In genomic region chr11:129364143-129364654, GRCh38 we compare ENCODE assay signal across 8 cellular contexts. TPM values are rescaled to one million over a fixed set of nuclear protein-coding genes. Genes with fewer than 3 reads are reported as not detected.
DNase-seq lines count a peak whose midpoint lies in the region; ATAC-seq and TF ChIP-seq lines count a peak whose summit lies in the region.

No MANE protein-coding gene starts in this region.

- ATAC-seq in DND-41 (ENCODE audit: insufficient read depth, low read depth): peak; percentile 85
- ATAC-seq in GM21576 (IDR thresholded peaks at IDR 0.05; ENCODE audit: unreplicated experiment): peak; percentile 100
- ATAC-seq in IMR-90 (ENCODE audit: low read depth): peak; percentile 100

- no peak overlapping the region for H2BK15ac ChIP-seq in IMR-90 (ENCODE audit: low read depth, low read length)
- H2BK15ac ChIP-seq in neuronal stem cell (ENCODE audit: low read length): no peak overlapping the region

- H3K4ac ChIP-seq in IMR-90 (ENCODE audit: low read depth, low read length): no peak overlapping the region
- no peak overlapping the region for H3K4ac ChIP-seq in neuronal stem cell (ENCODE audit: low read length)

- H2AK5ac ChIP-seq in IMR-90 (ENCODE audit: low read depth, low read length): no peak overlapping the region
- no peak overlapping the region for H2AK5ac ChIP-seq in neuronal stem cell (ENCODE audit: low read depth, low read length)

- H3K27me3 ChIP-seq in DND-41 (ENCODE audit: insufficient read depth, low read length, poor library complexity) (peaks cover 24% of the 10 kb centered on the region), IMR-90 (ENCODE audit: control insufficient read depth, insufficient read depth, low read length) (peaks cover 9% of the 10 kb centered on the region), neuronal stem cell (ENCODE audit: control insufficient read depth in 3 of 3, insufficient read depth in 3 of 3, low read depth in 1 of 3, low read length in 3 of 3) (peaks cover 0 to 39% (median 5%) of the 10 kb centered on the region in 3 experiments)

- H3K27ac ChIP-seq in DND-41 (ENCODE audit: low read length): no peak overlapping the region
- H3K27ac ChIP-seq in IMR-90 (ENCODE audit: insufficient read depth, low read length): no peak overlapping the region
- no peak overlapping the region for H3K27ac ChIP-seq in neuronal stem cell (replicated peaks; ENCODE audit: low read length)
- no peak overlapping the region for H3K27ac ChIP-seq in substantia nigra (ENCODE audit: low read depth, low read length, poor library complexity, severe bottlenecking)

- H3K9ac ChIP-seq in DND-41 (ENCODE audit: low read depth, low read length) (no peak overlapping the region), IMR-90 (ENCODE audit: low read depth, low read length) (no peak overlapping the region), neuronal stem cell (ENCODE audit: low read depth, low read length, poor library complexity) (no peak overlapping the region)

- H3K79me1 ChIP-seq in IMR-90 (ENCODE audit: low read depth in 1 of 2, low read length in 2 of 2) (no peaks in the 10 kb centered on the region), neuronal stem cell (ENCODE audit: low read depth, low read length) (no peaks in the 10 kb centered on the region)

- no peak overlapping the region for H2AFZ ChIP-seq in DND-41 (ENCODE audit: low read depth, low read length)
- H2AFZ ChIP-seq in IMR-90 (replicated peaks; ENCODE audit: low read length, poor library complexity): peak overlapping the region; percentile 77
- H2AFZ ChIP-seq in neuronal stem cell (ENCODE audit: low read length): peak overlapping the region; percentile 30

- no peak overlapping the region for H2BK12ac ChIP-seq in neuronal stem cell (ENCODE audit: low read length)

- dilution Hi-C loops in IMR-90 (cut with HindIII; ENCODE audit: low sequenced_read_pairs, unreplicated experiment): no loop called here

- H2BK5ac ChIP-seq in IMR-90 (ENCODE audit: low read depth, low read length, poor library complexity, severe bottlenecking) (no peak overlapping the region), neuronal stem cell (ENCODE audit: low read length) (no peak overlapping the region)

- DNase-seq in DND-41 (peak; percentile 58), IMR-90 (peak; percentile 82), OCI-M1 (lab: John Stamatoyannopoulos, UW) (peak; percentile 92), fibroblast of peridontal ligament (ENCODE audit: extremely low read depth) (peak; percentile 78), neuronal stem cell (ENCODE audit: low spot score) (peak; percentile 87), substantia nigra (lab: John Stamatoyannopoulos, UW) (peak in 46 of 49 donors; percentile 7 to 82 (median 57))
- DNase-seq in activated T-cell treated with anti-CD3 and anti-CD28 coated beads, Interleukin-2, amount 50 U/mL, for 1 hour: peak; percentile 74

- H3K4me2 ChIP-seq in DND-41 (ENCODE audit: insufficient read depth, low read length) (no peak overlapping the region), IMR-90 (ENCODE audit: low read depth, low read length) (no peak overlapping the region), neuronal stem cell (ENCODE audit: insufficient read depth, low read length, poor library complexity, severe bottlenecking) (no peak overlapping the region)

- 3% methylated on average over 6 of the region's 19 CpGs; no CpG with 5 or more reads in 1 of the 2 experiments for WGBS in IMR-90 (ENCODE audit: extremely low coverage in 2 of 2, insufficient read length in 1 of 2), 2 experiments
- WGBS in neuronal stem cell (ENCODE audit: extremely low coverage in 2 of 2, insufficient read length in 2 of 2, insufficient replicate concordance in 1 of 2), 2 donors: no CpG with 5 or more reads among the region's 19 CpGs

- H4K20me1 ChIP-seq in DND-41 (ENCODE audit: insufficient read depth, low read length) (no peaks in the 10 kb centered on the region; the same call in 1 of the 2 replicates), IMR-90 (ENCODE audit: insufficient read depth, low read length) (no peaks in the 10 kb centered on the region)

- no peak overlapping the region for H4K5ac ChIP-seq in IMR-90 (ENCODE audit: low read depth, low read length)

- H2BK120ac ChIP-seq in IMR-90 (ENCODE audit: low read depth, low read length) (no peak overlapping the region), neuronal stem cell (ENCODE audit: low read depth, low read length) (no peak overlapping the region)

- H3K9me3 ChIP-seq in DND-41 (ENCODE audit: insufficient read depth, low read length, severe bottlenecking) (no peaks in the 10 kb centered on the region), IMR-90 (ENCODE audit: control insufficient read depth, insufficient read depth, low read length) (no peaks in the 10 kb centered on the region), neuronal stem cell (replicated peaks in 1 of 2; ENCODE audit: control insufficient read depth in 2 of 2, insufficient read depth in 1 of 2, low read depth in 1 of 2, low read length in 2 of 2) (no peaks in the 10 kb centered on the region)

- peak; percentile 97 for TF ChIP-seq RAD21 in IMR-90 (IDR thresholded peaks at IDR 0.05; ENCODE audit: low read length)

- H4K91ac ChIP-seq in IMR-90 (ENCODE audit: insufficient read depth, low read depth, low read length): no peak overlapping the region
- no peak overlapping the region for H4K91ac ChIP-seq in neuronal stem cell (ENCODE audit: low read depth, low read length, poor library complexity)

- H3K9me1 ChIP-seq in IMR-90 (ENCODE audit: insufficient read depth, low read length): no peaks in the 10 kb centered on the region

- H4K8ac ChIP-seq in IMR-90 (ENCODE audit: low read depth in 2 of 2, low read length in 2 of 2): no peak overlapping the region
- H4K8ac ChIP-seq in neuronal stem cell (ENCODE audit: low read depth, low read length): no peak overlapping the region

- no peak overlapping the region for H3K23ac ChIP-seq in IMR-90 (ENCODE audit: low read depth, low read length)
- no peak overlapping the region for H3K23ac ChIP-seq in neuronal stem cell (ENCODE audit: low read depth, low read length, poor library complexity)

- H3K4me3 ChIP-seq in DND-41 (ENCODE audit: low read depth in 1 of 2, low read length in 2 of 2) (no peak overlapping the region), IMR-90 (ENCODE audit: insufficient read depth, low read depth, low read length) (no peak overlapping the region), neuronal stem cell (ENCODE audit: low read length in 2 of 2) (no peak overlapping the region)

- in situ Hi-C loops in IMR-90 (cut with MboI; ENCODE audit: low sequenced_read_pairs): no loop called here

- no peaks in the 10 kb centered on the region for H3K36me3 ChIP-seq in DND-41 (ENCODE audit: insufficient read depth, low read length)
- H3K36me3 ChIP-seq in IMR-90 (ENCODE audit: control insufficient read depth, insufficient read depth, low read length): no peaks in the 10 kb centered on the region
- H3K36me3 ChIP-seq in neuronal stem cell (replicated peaks in 1 of 2; ENCODE audit: control insufficient read depth in 2 of 2, insufficient read depth in 2 of 2, low read length in 2 of 2): no peaks in the 10 kb centered on the region

- H3K18ac ChIP-seq in IMR-90 (ENCODE audit: low read depth, low read length) (no peak overlapping the region), neuronal stem cell (ENCODE audit: low read length) (no peak overlapping the region)

- BruUV-seq in IMR-90 (replicated peaks; lab: Mats Ljungman, UMichigan): no TSS peak

- peak; percentile 26; the same call in 1 of the 2 replicates for TF ChIP-seq POLR2A in IMR-90 (IDR thresholded peaks at IDR 0.05; ENCODE audit: low read depth, low read length)

- CTCF ChIA-PET in IMR-90 (lab: Yijun Ruan, JAX): interaction anchor here (0.5 to 1.8 kb wide), 6 partner anchors 44 to 422 kb away, joined by 3 to 9 read pairs (median 3); no protein-coding TSS in a partner anchor

- no peaks in the 10 kb centered on the region for H3K4me1 ChIP-seq in DND-41 (ENCODE audit: insufficient read depth, low read length)
- H3K4me1 ChIP-seq in IMR-90 (ENCODE audit: control insufficient read depth, insufficient read depth, low read length): no peaks in the 10 kb centered on the region
- H3K4me1 ChIP-seq in neuronal stem cell (ENCODE audit: control insufficient read depth in 2 of 2, insufficient read depth in 1 of 2, low read depth in 1 of 2, low read length in 2 of 2): no peaks in the 10 kb centered on the region

- intact Hi-C loops in IMR-90 (cut with micrococcal nuclease): loop anchor here (1.0 kb wide), 3 partner anchors 247 to 387 kb away; no protein-coding TSS in a partner anchor

- H3K56ac ChIP-seq in IMR-90 (ENCODE audit: extremely low read depth, insufficient read depth, low read length): no peak overlapping the region

- no peak overlapping the region for H2BK20ac ChIP-seq in IMR-90 (ENCODE audit: low read depth, low read length)

- POLR2A ChIA-PET in IMR-90 (lab: Charles Lee; ENCODE audit: unreplicated experiment): no interaction called here

- no peak overlapping the region for H3K14ac ChIP-seq in IMR-90 (replicated peaks; ENCODE audit: low read depth, low read length)
- H3K14ac ChIP-seq in neuronal stem cell (ENCODE audit: low read length): no peak overlapping the region

- TF ChIP-seq CTCF in DND-41 (IDR thresholded peaks at IDR 0.05; ENCODE audit: borderline replicate concordance, extremely low read depth, low read length, poor library complexity, severe bottlenecking): peak; percentile 64
- TF ChIP-seq CTCF in IMR-90 (conservative IDR thresholded peaks at IDR 0.05; ENCODE audit: low read depth, low read length): peak; percentile 100

- H2AK9ac ChIP-seq in IMR-90 (replicated peaks; ENCODE audit: low read depth, low read length, poor library complexity): no peak overlapping the region

- H3K79me2 ChIP-seq in DND-41 (ENCODE audit: insufficient read depth, low read length): no peaks in the 10 kb centered on the region

TF ChIP-seq in IMR-90, 13 proteins besides CTCF, POLR2A, EP300 and RAD21:
- TF ChIP-seq SMC3 (IDR thresholded peaks at IDR 0.05; ENCODE audit: low read depth, low read length) (peak; percentile 96), USF2 (IDR thresholded peaks at IDR 0.05; ENCODE audit: low read depth, low read length) (0 out of 2 replicates have a peak, but pooled peaks have one; percentile 16), RFX5 (IDR thresholded peaks at IDR 0.05; ENCODE audit: low read depth, low read length) (no peak)

RNA-seq across cellular contexts. Expression of gene BARX2, which starts 11.4 kb away (rescaled TPM):
- not detected in 2 replicates for total RNA-seq in IMR-90 (2012; rRNA removed)
- polyA plus RNA-seq in IMR-90 (2012; rRNA removed): not detected in 2 replicates
- not detected in 2 replicates for polyA plus RNA-seq in IMR-90 (2012; cell fraction: cytosol; rRNA removed)
- polyA plus RNA-seq in IMR-90 (2012; cell fraction: nucleus; rRNA removed; ENCODE audit: low replicate concordance): not detected in 2 replicates
- polyA plus RNA-seq in neuronal stem cell (2013, experiment 1 of 2): not detected
- polyA plus RNA-seq in neuronal stem cell (2013, experiment 2 of 2): not detected
